Comparison of ENCODE assay signal across 34 cellular contexts in genomic region chr11:490930-491260, GRCh38. TPM values are rescaled to one million over a fixed set of nuclear protein-coding genes. Genes with fewer than 3 reads are reported as not detected.
"Had no signal": no experiment of that assay in that cellular context is flagged by ENCODE, and none has a peak within 500 bp of the region (broad histone marks: within the 10 kb centered on the region; RNA-seq: fewer than 3 reads in every experiment).

No MANE protein-coding gene starts in this region.

- H3K9me3 ChIP-seq: MG63 had no signal

- H3K27ac ChIP-seq: brain microvascular endothelial cell, cardiac muscle cell, VCaP had no signal

- ATAC-seq: activated CD8-positive, alpha-beta memory T cell treated with anti-CD3 and anti-CD28 coated beads, Interleukin-2, amount 10 ng/mL, durations not matched to agents 7 days and 5 days; SK-N-SH treated with all-trans-retinoic acid at 6 μM for 48 hours had no signal

- DNase-seq: activated B cell treated with CpG ODN at 0.5 μM for 24 hours; activated CD4-positive, alpha-beta memory T cell treated with anti-CD3 and anti-CD28 coated beads, Interleukin-2, amount 10 ng/mL, durations not matched to agents 7 days and 5 days; activated CD4-positive, alpha-beta T cell treated with anti-CD3 and anti-CD28 coated beads for 4 hours; activated CD4-positive, alpha-beta T cell treated with anti-CD3 and anti-CD28 coated beads, Interleukin-2, amount 50 U/mL, for 1 hour; activated CD4-positive, CD25-positive, alpha-beta regulatory T cell treated with anti-CD3 and anti-CD28 coated beads, Interleukin-2, amount 50 U/mL, for 72 hours; activated CD8-positive, alpha-beta memory T cell treated with anti-CD3 and anti-CD28 coated beads for 24 hours; activated CD8-positive, alpha-beta memory T cell treated with anti-CD3 and anti-CD28 coated beads, Interleukin-2, amount 10 ng/mL, durations not matched to agents 7 days and 5 days; activated CD8-positive, alpha-beta memory T cell treated with anti-CD3 and anti-CD28 coated beads, Interleukin-2, amount 50 U/mL, for 48 hours; activated effector memory CD4-positive, alpha-beta T cell treated with Interleukin-2 at 50 U/mL for 16 hours; activated naive CD4-positive, alpha-beta T cell treated with anti-CD3 and anti-CD28 coated beads, Interleukin-2, amount 10 ng/mL, durations not matched to agents 7 days and 5 days; activated naive CD8-positive, alpha-beta T cell treated with anti-CD3 and anti-CD28 coated beads for 36 hours; activated T-cell treated with anti-CD3 and anti-CD28 coated beads, Interleukin-2, amount 50 U/mL, for 48 hours; amniotic stem cell; brain microvascular endothelial cell; Kasumi-1; KG1; MG63; NCI-H1092; NCI-H1436 treated with DMSO at 0.1 percent for 48 hours; NCI-H1694 treated with DMSO at 0.1 percent for 48 hours; NCI-H2029; NCI-H510A; NCI-H526; NCI-H748 treated with DMSO at 0.1 percent for 48 hours; SIG-M5; SW 1271; T-helper 1 cell; T-helper 2 cell; T-helper 9 cell had no signal

- H3K36me3 ChIP-seq: cardiac muscle cell had no signal

- H3K27me3 ChIP-seq: brain microvascular endothelial cell, cardiac muscle cell, MG63 had no signal

- H3K4me3 ChIP-seq: cardiac muscle cell, MG63 had no signal

RNA-seq across cellular contexts. Expression of gene LRRC56, which starts 46.4 kb away (rescaled TPM):
- total RNA-seq: RPMI7951 had no signal

RNA-seq across cellular contexts. Expression of gene ANO9, which starts 49.1 kb away (rescaled TPM):
- total RNA-seq: RPMI7951, SK-MEL-5 had no signal
